1 cellular context compared by ENCODE assay signal in the genomic region with DNA sequence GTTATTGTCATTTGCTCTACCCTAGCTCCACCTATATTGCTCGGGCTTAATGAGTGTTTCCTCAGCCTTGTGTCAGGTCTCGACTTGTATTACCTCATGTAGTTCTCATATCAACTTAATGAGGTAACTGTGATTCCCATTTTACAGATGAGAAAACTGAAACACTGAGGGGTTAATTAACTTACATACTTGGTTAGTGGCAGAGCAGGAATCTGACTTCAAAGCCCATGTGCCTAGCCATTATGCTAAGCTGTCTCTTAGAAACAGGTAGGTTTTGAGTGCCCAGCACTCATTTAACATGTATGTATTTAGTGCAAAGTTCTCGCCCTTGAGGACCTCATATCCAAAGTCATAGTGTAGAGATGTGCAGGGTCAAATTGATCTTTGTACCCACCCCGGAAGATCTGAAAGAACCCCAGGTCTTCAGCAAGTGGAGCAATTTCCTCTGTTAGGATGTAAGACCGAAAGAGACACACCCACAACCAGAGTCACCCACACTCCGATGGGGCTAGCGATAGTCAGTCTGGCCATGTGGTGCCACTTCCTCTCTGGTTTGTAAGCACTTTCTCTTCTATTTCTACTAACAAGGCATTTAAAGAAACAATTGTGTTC.
TF ChIP-seq lines count a peak whose summit lies in the region.

No MANE protein-coding gene starts in this region.

TF ChIP-seq in IMR-90, 13 proteins besides CTCF, POLR2A, EP300 and RAD21 (continued from another document):
- TF ChIP-seq, protein P1, sequence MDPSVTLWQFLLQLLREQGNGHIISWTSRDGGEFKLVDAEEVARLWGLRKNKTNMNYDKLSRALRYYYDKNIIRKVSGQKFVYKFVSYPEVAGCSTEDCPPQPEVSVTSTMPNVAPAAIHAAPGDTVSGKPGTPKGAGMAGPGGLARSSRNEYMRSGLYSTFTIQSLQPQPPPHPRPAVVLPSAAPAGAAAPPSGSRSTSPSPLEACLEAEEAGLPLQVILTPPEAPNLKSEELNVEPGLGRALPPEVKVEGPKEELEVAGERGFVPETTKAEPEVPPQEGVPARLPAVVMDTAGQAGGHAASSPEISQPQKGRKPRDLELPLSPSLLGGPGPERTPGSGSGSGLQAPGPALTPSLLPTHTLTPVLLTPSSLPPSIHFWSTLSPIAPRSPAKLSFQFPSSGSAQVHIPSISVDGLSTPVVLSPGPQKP (IDR thresholded peaks at IDR 0.05; ENCODE audit: borderline replicate concordance, low read depth, low read length): no peak
- no peak for TF ChIP-seq SMC3 (IDR thresholded peaks at IDR 0.05; ENCODE audit: low read depth, low read length)
- TF ChIP-seq, protein P2, sequence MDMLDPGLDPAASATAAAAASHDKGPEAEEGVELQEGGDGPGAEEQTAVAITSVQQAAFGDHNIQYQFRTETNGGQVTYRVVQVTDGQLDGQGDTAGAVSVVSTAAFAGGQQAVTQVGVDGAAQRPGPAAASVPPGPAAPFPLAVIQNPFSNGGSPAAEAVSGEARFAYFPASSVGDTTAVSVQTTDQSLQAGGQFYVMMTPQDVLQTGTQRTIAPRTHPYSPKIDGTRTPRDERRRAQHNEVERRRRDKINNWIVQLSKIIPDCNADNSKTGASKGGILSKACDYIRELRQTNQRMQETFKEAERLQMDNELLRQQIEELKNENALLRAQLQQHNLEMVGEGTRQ (IDR thresholded peaks at IDR 0.05; ENCODE audit: low read depth, low read length): no peak
- TF ChIP-seq BHLHE40 (IDR thresholded peaks at IDR 0.05; ENCODE audit: low read depth, low read length): no peak
- TF ChIP-seq MAZ (IDR thresholded peaks at IDR 0.05; ENCODE audit: borderline replicate concordance, low read depth, low read length): no peak
